Comparison of ENCODE assay signal across 16 cellular contexts in genomic region chr3:152622813-152623167, GRCh38.
"Had no signal": no experiment of that assay in that cellular context is flagged by ENCODE, and none has a peak within 500 bp of the region (broad histone marks: within the 10 kb centered on the region; RNA-seq: fewer than 3 reads in every experiment).

No MANE protein-coding gene starts in this region.

- H3K4me1 ChIP-seq: adrenal gland had no signal

- H3K27ac ChIP-seq: adrenal gland, neutrophil had no signal

- DNase-seq: activated B cell treated with CpG ODN at 0.5 μM for 24 hours; activated CD4-positive, alpha-beta T cell treated with anti-CD3 and anti-CD28 coated beads for 48 hours; activated CD8-positive, alpha-beta T cell treated with anti-CD3 and anti-CD28 coated beads for 36 hours; activated effector memory CD4-positive, alpha-beta T cell treated with Interleukin-2 at 50 U/mL for 16 hours; activated T-cell treated with anti-CD3 and anti-CD28 coated beads, Interleukin-2, amount 50 U/mL, for 4 hours; adrenal gland; central memory CD4-positive, alpha-beta T cell; cortex of kidney; effector CD4-positive, alpha-beta T cell; left colon; mammary epithelial cell; naive thymus-derived CD8-positive, alpha-beta T cell; T-helper 2 cell had no signal

- H3K9me3 ChIP-seq: adrenal gland, neutrophil had no signal

- H3K4me3 ChIP-seq: adrenal gland had no signal

- FAIRE-seq: endothelial cell of umbilical vein had no signal

- ATAC-seq: activated CD8-positive, alpha-beta T cell treated with anti-CD3 and anti-CD28 coated beads for 36 hours; activated T-cell treated with anti-CD3 and anti-CD28 coated beads, Interleukin-2, amount 50 U/mL, for 4 hours; left colon; naive thymus-derived CD8-positive, alpha-beta T cell; stimulated activated effector memory CD8-positive, alpha-beta T cell treated with anti-CD3 and anti-CD28 coated beads, Interleukin-12 subunit alpha, Interleukin-12 subunit beta, amount 100 ng/mL, for 72 hours had no signal

- H3K36me3 ChIP-seq: adrenal gland, neutrophil had no signal

- H3K27me3 ChIP-seq: adrenal gland had no signal
